8 cellular contexts compared by ENCODE assay signal in the genomic region with DNA sequence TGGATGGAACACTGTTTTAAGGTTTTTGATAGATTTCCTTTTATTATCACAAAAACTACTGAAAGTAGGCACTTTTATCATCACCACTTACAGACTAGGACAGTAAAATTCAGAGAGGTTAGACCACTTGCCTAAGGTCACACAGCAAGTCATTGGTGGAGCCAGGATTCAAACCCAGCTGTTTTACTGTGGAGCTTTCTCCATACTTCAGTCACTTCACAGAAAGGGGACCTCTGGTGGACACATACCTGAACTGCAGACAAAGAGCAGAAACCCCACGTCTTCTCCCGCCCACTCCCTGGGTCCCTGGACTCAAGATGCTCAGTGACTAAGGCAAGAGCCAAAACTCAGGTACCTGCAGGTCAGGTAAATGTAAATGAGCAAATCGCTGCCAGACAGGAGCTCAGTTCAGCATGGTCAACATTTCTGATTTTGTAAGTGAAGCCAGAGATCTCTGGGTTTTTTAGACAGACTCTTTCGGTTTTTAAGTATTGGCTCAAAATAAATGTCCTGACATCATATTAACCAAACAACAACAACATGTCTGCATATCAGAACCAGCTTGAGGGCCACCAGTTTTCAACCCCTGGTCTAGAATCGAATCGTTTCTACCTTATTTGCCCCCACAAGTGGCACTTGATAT.
DNase-seq lines count a peak whose midpoint lies in the region; ATAC-seq and TF ChIP-seq lines count a peak whose summit lies in the region.

No MANE protein-coding gene starts in this region.

- H3K79me2 ChIP-seq in hepatocyte, result no peaks in the 10 kb centered on the region

- no peak for ATAC-seq in HG02885 (IDR thresholded peaks at IDR 0.05; ENCODE audit: poor library complexity, unreplicated experiment)

- no peak overlapping the region for H2AFZ ChIP-seq in hepatocyte

- 0 out of 2 replicates have a peak, but pooled peaks have one; percentile 27 for TF ChIP-seq CTCF in HEK293 (tag by site-specific recombination; IDR thresholded peaks at IDR 0.05)
- TF ChIP-seq CTCF in hepatocyte (IDR thresholded peaks at IDR 0.05; ENCODE audit: poor library complexity), result peak; percentile 42

- H3K27ac ChIP-seq in HEK293 (ENCODE audit: extremely low read depth, low read depth, low read length) (no peak overlapping the region), hepatocyte (no peak overlapping the region)

- H3K4me1 ChIP-seq in HEK293 (ENCODE audit: control insufficient read depth, insufficient read depth, low read length) (no peaks in the 10 kb centered on the region), hepatocyte (ENCODE audit: insufficient read depth) (peaks cover 6% of the 10 kb centered on the region)

- no peaks in the 10 kb centered on the region for H3K9me2 ChIP-seq in hepatocyte (replicated peaks; ENCODE audit: insufficient read depth)

- H3K36me3 ChIP-seq in HEK293 (ENCODE audit: control insufficient read depth in 2 of 2, insufficient read depth in 1 of 2, low read length in 2 of 2), result no peaks in the 10 kb centered on the region
- no peaks in the 10 kb centered on the region for H3K36me3 ChIP-seq in hepatocyte (replicated peaks; ENCODE audit: insufficient read depth, low read depth)

- CTCF ChIA-PET in HEK293 (lab: Yijun Ruan, JAX), result interaction anchor here (0.5 to 4.4 kb wide), 35 partner anchors 8 to 683 kb away, joined by 3 to 42 read pairs (median 4); no protein-coding TSS in a partner anchor

- H3K9me3 ChIP-seq in HEK293 (ENCODE audit: control insufficient read depth, insufficient read depth, low read depth, low read length) (no peaks in the 10 kb centered on the region), hepatocyte (ENCODE audit: low read depth) (no peaks in the 10 kb centered on the region)

- 58% methylated on average over 6 of the region's 6 CpGs for WGBS in hepatocyte (ENCODE audit: low lambda C conversion rate, missing lambda C conversion rate)

- H3K4me3 ChIP-seq in HEK293 (ENCODE audit: low read depth, low read length) (no peak overlapping the region), hepatocyte (no peak overlapping the region)

- POLR2A ChIA-PET in HEK293 (lab: Yijun Ruan, JAX), result no interaction called here

- no peak overlapping the region for H3K4me2 ChIP-seq in hepatocyte

- H3K27me3 ChIP-seq in hepatocyte, result no peaks in the 10 kb centered on the region

- peak; percentile 38 for DNase-seq in COLO829 (ENCODE audit: low spot score)
- peak; percentile 61 for DNase-seq in RKO (ENCODE audit: low spot score)
- peak in 3 of 4 experiments; percentile 0 to 11 (median 1) for DNase-seq in activated naive CD4-positive, alpha-beta T cell (lab: John Stamatoyannopoulos, UW)
- peak; percentile 60 for DNase-seq in hepatocyte (ENCODE audit: low spot score)
- peak; percentile 51 for DNase-seq in stimulated activated CD4-positive, alpha-beta T cell treated with anti-CD3 and anti-CD28 coated beads, Interleukin-4, amount 100 ng/mL, for 1 hour
- DNase-seq in cortex of kidney (lab: John Stamatoyannopoulos, UW), result no peak

- H4K20me1 ChIP-seq in hepatocyte (ENCODE audit: insufficient read depth, poor library complexity, severe bottlenecking), result no peaks in the 10 kb centered on the region

TF ChIP-seq in HEK293, 187 proteins besides CTCF, POLR2A, EP300 and RAD21:
- TF ChIP-seq, protein P1, sequence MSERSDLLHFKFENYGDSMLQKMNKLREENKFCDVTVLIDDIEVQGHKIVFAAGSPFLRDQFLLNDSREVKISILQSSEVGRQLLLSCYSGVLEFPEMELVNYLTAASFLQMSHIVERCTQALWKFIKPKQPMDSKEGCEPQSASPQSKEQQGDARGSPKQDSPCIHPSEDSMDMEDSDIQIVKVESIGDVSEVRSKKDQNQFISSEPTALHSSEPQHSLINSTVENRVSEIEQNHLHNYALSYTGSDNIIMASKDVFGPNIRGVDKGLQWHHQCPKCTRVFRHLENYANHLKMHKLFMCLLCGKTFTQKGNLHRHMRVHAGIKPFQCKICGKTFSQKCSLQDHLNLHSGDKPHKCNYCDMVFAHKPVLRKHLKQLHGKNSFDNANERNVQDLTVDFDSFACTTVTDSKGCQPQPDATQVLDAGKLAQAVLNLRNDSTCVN (tag by site-specific recombination; optimal IDR thresholded peaks at IDR 0.05), result no peak
- TF ChIP-seq ZBTB20 (tag by site-specific recombination; IDR thresholded peaks at IDR 0.05) (no peak), EGR2 (tag by site-specific recombination; IDR thresholded peaks at IDR 0.05; ENCODE audit: low read depth) (peak; percentile 49; the same call in 1 of the 2 replicates), ZNF626 (tag by site-specific recombination; IDR thresholded peaks at IDR 0.05) (no peak), ZFHX2 (tag by site-specific recombination; conservative IDR thresholded peaks at IDR 0.05) (peak; percentile 59), ZNF24 (tag by site-specific recombination; IDR thresholded peaks at IDR 0.05) (no peak), ZNF654 (tag by site-specific recombination; IDR thresholded peaks at IDR 0.05; ENCODE audit: low read depth) (peak; percentile 26; the same call in 1 of the 2 replicates), ZNF660 (tag by site-specific recombination; IDR thresholded peaks at IDR 0.05) (0 out of 2 replicates have a peak, but pooled peaks have one; percentile 17), ZNF292 (tag by site-specific recombination; IDR thresholded peaks at IDR 0.05; ENCODE audit: borderline replicate concordance, low read depth) (no peak), ZBTB8A (tag by site-specific recombination; IDR thresholded peaks at IDR 0.05) (no peak), ZNF510 (tag by site-specific recombination; IDR thresholded peaks at IDR 0.05; ENCODE audit: insufficient replicate concordance) (no peak), ZNF768 (tag by site-specific recombination; IDR thresholded peaks at IDR 0.05) (peak; percentile 93)
- TF ChIP-seq, protein P2, sequence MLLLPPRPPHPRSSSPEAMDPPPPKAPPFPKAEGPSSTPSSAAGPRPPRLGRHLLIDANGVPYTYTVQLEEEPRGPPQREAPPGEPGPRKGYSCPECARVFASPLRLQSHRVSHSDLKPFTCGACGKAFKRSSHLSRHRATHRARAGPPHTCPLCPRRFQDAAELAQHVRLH (tag by site-specific recombination; IDR thresholded peaks at IDR 0.05), result 0 out of 2 replicates have a peak, but pooled peaks have one; percentile 22
- TF ChIP-seq, protein P3, sequence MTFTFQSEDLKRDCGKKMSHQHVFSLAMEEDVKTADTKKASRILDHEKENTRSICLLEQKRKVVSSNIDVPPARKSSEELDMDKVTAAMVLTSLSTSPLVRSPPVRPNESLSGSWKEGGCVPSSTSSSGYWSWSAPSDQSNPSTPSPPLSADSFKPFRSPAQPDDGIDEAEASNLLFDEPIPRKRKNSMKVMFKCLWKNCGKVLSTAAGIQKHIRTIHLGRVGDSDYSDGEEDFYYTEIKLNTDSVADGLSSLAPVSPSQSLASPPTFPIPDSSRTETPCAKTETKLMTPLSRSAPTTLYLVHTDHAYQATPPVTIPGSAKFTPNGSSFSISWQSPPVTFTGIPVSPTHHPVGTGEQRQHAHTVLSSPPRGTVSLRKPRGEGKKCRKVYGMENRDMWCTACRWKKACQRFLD (tag by site-specific recombination; IDR thresholded peaks at IDR 0.05), result no peak
